Comparison of ENCODE assay signal across 9 cellular contexts in genomic region chr20:38094373-38094775, GRCh38.
DNase-seq lines count a peak whose midpoint lies in the region; ATAC-seq and TF ChIP-seq lines count a peak whose summit lies in the region.
"Had no signal": no experiment of that assay in that cellular context is flagged by ENCODE, and none has a peak within 500 bp of the region (broad histone marks: within the 10 kb centered on the region; RNA-seq: fewer than 3 reads in every experiment).

No MANE protein-coding gene starts in this region.

- H3K4me3 ChIP-seq in fibroblast of pulmonary artery (replicated peaks; ENCODE audit: low read depth, low read length) (no peak overlapping the region), spleen (peak overlapping the region in 1 of 8 donors; percentile 24)

- TF ChIP-seq POLR2A in spleen (IDR thresholded peaks at IDR 0.05): no peak

- H3K9me3 ChIP-seq in CD4-positive, alpha-beta T cell (ENCODE audit: control insufficient read depth, low read length): no peaks in the 10 kb centered on the region
- no peaks in the 10 kb centered on the region for H3K9me3 ChIP-seq in spleen

- no peaks in the 10 kb centered on the region for H3K9me3 Mint-ChIP-seq in CD4-positive, alpha-beta T cell
- H3K9me3 Mint-ChIP-seq in T-cell: peaks cover 0 to 5% (median 0%) of the 10 kb centered on the region in 3 donors

- TF ChIP-seq CTCF in CD4-positive, alpha-beta T cell (IDR thresholded peaks at IDR 0.05): no peak
- TF ChIP-seq CTCF in fibroblast of pulmonary artery (IDR thresholded peaks at IDR 0.05; ENCODE audit: low read length, missing control alignments): no peak
- no peak for TF ChIP-seq CTCF in spleen (IDR thresholded peaks at IDR 0.05 in 8 of 11, conservative IDR thresholded peaks at IDR 0.05 in 3 of 11)

- 0 to 9% (median 2%) methylated on average over 1 of the region's 1 CpG for whole genome bisulfite sequencing in spleen, 5 donors

- H3K27ac Mint-ChIP-seq in CD4-positive, alpha-beta T cell: peak overlapping the region; percentile 59
- H3K27ac Mint-ChIP-seq in T-cell: peak overlapping the region; percentile 79 to 85

- H3K36me3 Mint-ChIP-seq in CD4-positive, alpha-beta T cell (ENCODE audit: low read depth): peaks cover 26% of the 10 kb centered on the region
- H3K36me3 Mint-ChIP-seq in T-cell: peaks cover 33% of the 10 kb centered on the region

- CTCF ChIA-PET in CD4-positive, alpha-beta T cell (lab: Charles Lee): no interaction called here
- CTCF ChIA-PET in T-cell (lab: Charles Lee): interaction anchor here in 1 of 2 donors (1.1 kb wide), 1 partner anchor 20 kb away, joined by 3 read pairs; no protein-coding TSS in a partner anchor

- peaks cover 30 to 81% (median 48%) of the 10 kb centered on the region in 6 donors for H3K4me1 ChIP-seq in spleen

- intact Hi-C loops in CD4-positive, alpha-beta T cell (cut with DNase I, micrococcal nuclease): no loop called here
- intact Hi-C loops in spleen (cut with DNase I; ENCODE audit: low total_unique reads): no loop called here

- H3K36me3 ChIP-seq in spleen: peaks cover 0 to 20% (median 16%) of the 10 kb centered on the region in 6 donors

- no peak overlapping the region for H3K27ac ChIP-seq in CD4-positive, alpha-beta T cell (ENCODE audit: low read depth, low read length)
- peak overlapping the region; percentile 64 to 90 (median 84) for H3K27ac ChIP-seq in spleen
- H3K27ac ChIP-seq: KMS-11 had no signal

- H3K4me3 Mint-ChIP-seq in CD4-positive, alpha-beta T cell: no peak overlapping the region
- H3K4me3 Mint-ChIP-seq in T-cell: no peak overlapping the region

- DNase-seq in CD4-positive, alpha-beta T cell: no peak
- DNase-seq in T-cell (peak in 18 of 34 experiments; percentile 4 to 39 (median 12)), fibroblast of pulmonary artery (ENCODE audit: low read depth) (peak; percentile 76), spleen (no peak), NCI-H748 (lab: John Stamatoyannopoulos, UW; ENCODE audit: unreplicated experiment) (no peak), GDM1 (lab: John Stamatoyannopoulos, UW) (no peak)

- H3K27me3 Mint-ChIP-seq in CD4-positive, alpha-beta T cell: no peaks in the 10 kb centered on the region
- H3K27me3 Mint-ChIP-seq in T-cell: no peaks in the 10 kb centered on the region

- H3K4me1 Mint-ChIP-seq in CD4-positive, alpha-beta T cell (ENCODE audit: low read depth): peaks cover 21% of the 10 kb centered on the region
- H3K4me1 Mint-ChIP-seq in T-cell: peaks cover 14 to 49% (median 35%) of the 10 kb centered on the region in 3 donors

- POLR2A ChIA-PET in CD4-positive, alpha-beta T cell (lab: Charles Lee): no interaction called here
- POLR2A ChIA-PET in T-cell (lab: Charles Lee): interaction anchor here in 1 of 2 donors (0.6 kb wide), 1 partner anchor 13 kb away, joined by 5 read pairs; no protein-coding TSS in a partner anchor

- no peaks in the 10 kb centered on the region for H3K27me3 ChIP-seq in CD4-positive, alpha-beta T cell (ENCODE audit: control insufficient read depth, insufficient read depth, low read length)
- H3K27me3 ChIP-seq in spleen (replicated peaks in 1 of 7): no peaks in the 10 kb centered on the region

- peak; percentile 78 for ATAC-seq in CD4-positive, alpha-beta T cell (ENCODE audit: poor library complexity)
- ATAC-seq in GM19372 (IDR thresholded peaks at IDR 0.05; ENCODE audit: low read depth, unreplicated experiment) (peak; percentile 73), HG03460 (IDR thresholded peaks at IDR 0.05; ENCODE audit: unreplicated experiment) (peak; percentile 69), T-cell (replicated peaks in 1 of 4) (peak; percentile 40 to 75 (median 64))

Comparison
In these comparisons a context has a peak if more than half of its experiments do, and no peak if none do; other contexts are left out.
1. DNase-seq: peak in T-cell (18 of 34) and fibroblast of pulmonary artery (single experiment); none in CD4-positive, alpha-beta T cell (0 of 10), spleen (single experiment), NCI-H748 (single experiment) and GDM1 (single experiment).
2. Peak in every context shown above with its lines, with median percentiles within 50 percentile points of each other: ATAC-seq.